ENCODE assay signal across 1 cellular context in the genomic region with DNA sequence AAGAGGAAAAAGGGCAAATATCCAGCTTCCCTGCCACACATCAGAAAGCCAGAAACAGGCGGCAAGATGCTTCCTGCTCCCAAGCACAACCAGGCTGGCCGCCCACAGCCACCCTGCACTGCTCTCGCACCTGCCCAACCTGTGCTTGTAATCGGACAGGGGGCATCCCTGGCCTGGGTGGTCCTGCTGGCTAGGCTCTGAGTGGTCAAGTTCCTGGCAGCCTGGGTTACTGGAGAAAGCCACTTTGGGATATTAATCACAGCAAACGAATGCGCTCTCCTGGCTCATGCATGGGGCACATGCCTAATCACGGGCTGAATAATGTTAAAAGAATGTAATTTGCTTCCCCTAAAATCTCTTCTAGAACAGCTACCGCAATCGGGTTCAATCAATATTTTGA.
TF ChIP-seq lines count a peak whose summit lies in the region.

No MANE protein-coding gene starts in this region.

TF ChIP-seq in SK-N-SH, 30 proteins besides CTCF, POLR2A, EP300 and RAD21 (continued from another document):
- no peak for TF ChIP-seq USF1 (IDR thresholded peaks at IDR 0.05; ENCODE audit: borderline replicate concordance, low read depth)
- TF ChIP-seq FOXM1 (IDR thresholded peaks at IDR 0.05; ENCODE audit: low read depth) = no peak
- no peak for TF ChIP-seq FOXJ3 (CRISPR knock-in tag; IDR thresholded peaks at IDR 0.05)
- TF ChIP-seq RFX5 (IDR thresholded peaks at IDR 0.05; ENCODE audit: low read length) = no peak
- no peak for TF ChIP-seq POLR2AphosphoS5 (IDR thresholded peaks at IDR 0.05; ENCODE audit: low read depth, low read length)
- TF ChIP-seq MEF2A (IDR thresholded peaks at IDR 0.05; ENCODE audit: borderline replicate concordance, low read depth) = no peak
- TF ChIP-seq IRF3 (IDR thresholded peaks at IDR 0.05; ENCODE audit: low read depth, low read length) = no peak
- TF ChIP-seq JUND (IDR thresholded peaks at IDR 0.05) = no peak
- no peak for TF ChIP-seq GATA2 (CRISPR knock-in tag; IDR thresholded peaks at IDR 0.05)
- no peak for TF ChIP-seq REST (IDR thresholded peaks at IDR 0.05; ENCODE audit: low read depth, low read length)
- no peak for TF ChIP-seq MAX (IDR thresholded peaks at IDR 0.05; ENCODE audit: low read depth)
- TF ChIP-seq GABPA (IDR thresholded peaks at IDR 0.05; ENCODE audit: low read depth) = no peak
- no peak for TF ChIP-seq NFIC (IDR thresholded peaks at IDR 0.05; ENCODE audit: borderline replicate concordance)
